In the genomic region with DNA sequence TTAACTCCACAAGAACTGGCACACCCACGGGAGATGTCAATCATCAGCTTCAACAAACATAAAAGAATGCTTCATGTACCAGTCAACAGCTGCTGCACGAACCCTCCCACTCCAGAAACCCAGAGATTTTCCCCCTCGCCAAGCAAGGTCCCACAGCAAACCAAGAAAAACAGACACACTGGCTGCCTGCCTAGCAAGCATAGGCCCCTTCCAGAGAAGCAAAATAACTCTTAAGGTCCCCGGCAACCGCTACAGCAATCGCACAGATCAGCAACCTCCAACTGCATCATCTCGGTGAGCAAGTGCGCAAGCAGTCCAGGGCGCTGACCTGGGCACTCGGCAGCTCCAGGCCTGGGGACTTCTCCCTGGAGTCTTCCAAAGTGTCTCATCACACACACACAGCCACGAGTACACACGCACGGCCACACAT, we compare ENCODE assay signal across 10 cellular contexts.
DNase-seq lines count a peak whose midpoint lies in the region; ATAC-seq and TF ChIP-seq lines count a peak whose summit lies in the region.
"Had no signal": no experiment of that assay in that cellular context is flagged by ENCODE, and none has a peak within 500 bp of the region (broad histone marks: within the 10 kb centered on the region; RNA-seq: fewer than 3 reads in every experiment).

No MANE protein-coding gene starts in this region.

- no peaks in the 10 kb centered on the region for H3K9me3 ChIP-seq in mesodermal cell (ENCODE audit: control insufficient read depth, low read length)
- no peaks in the 10 kb centered on the region for H3K9me3 ChIP-seq in suprapubic skin

- peak overlapping the region; percentile 68 for H3K27ac Mint-ChIP-seq in activated CD4-positive, alpha-beta T cell treated with anti-CD3 and anti-CD28 coated beads for 36 hours
- H3K27ac Mint-ChIP-seq in central memory CD8-positive, alpha-beta T cell (ENCODE audit: low read depth): peak overlapping the region; percentile 49

- H3K4me3 ChIP-seq in mesodermal cell (ENCODE audit: extremely low read depth, insufficient read depth, low read length, poor library complexity, severe bottlenecking) (no peak overlapping the region), suprapubic skin (no peak overlapping the region)

- peaks cover 18% of the 10 kb centered on the region for H3K4me1 Mint-ChIP-seq in activated CD4-positive, alpha-beta T cell treated with anti-CD3 and anti-CD28 coated beads for 36 hours
- H3K4me1 Mint-ChIP-seq in central memory CD8-positive, alpha-beta T cell: peaks cover 12% of the 10 kb centered on the region

- 87 to 94% methylated on average over 10 to 13 of the region's 13 CpGs for WGBS in mesodermal cell (ENCODE audit: insufficient coverage in 2 of 2), 2 experiments
- WGBS in suprapubic skin: 59% methylated on average over 13 of the region's 13 CpGs

- CTCF ChIA-PET in activated CD4-positive, alpha-beta T cell treated with anti-CD3 and anti-CD28 coated beads for 36 hours (lab: Charles Lee): interaction anchor here (0.6 to 2.4 kb wide), 8 partner anchors 12 to 221 kb away, joined by 3 to 11 read pairs (median 4); no protein-coding TSS in a partner anchor

- intact Hi-C loops in activated CD4-positive, alpha-beta T cell treated with anti-CD3 and anti-CD28 coated beads for 36 hours (cut with DNase I, micrococcal nuclease): no loop called here

- DNase-seq in activated CD4-positive, alpha-beta T cell treated with anti-CD3 and anti-CD28 coated beads for 36 hours: no peak
- no peak for DNase-seq in activated CD4-positive, alpha-beta T cell treated with anti-CD3 and anti-CD28 coated beads for 4 hours
- no peak for DNase-seq in central memory CD8-positive, alpha-beta T cell (ENCODE audit: low spot score in 2 of 2)
- no peak for DNase-seq in suprapubic skin (ENCODE audit: low spot score in 2 of 2)
- DNase-seq in activated CD4-positive, CD25-positive, alpha-beta regulatory T cell treated with anti-CD3 and anti-CD28 coated beads, Interleukin-2, amount 50 U/mL, for 72 hours: no peak
- DNase-seq in germinal center (ENCODE audit: low spot score): no peak
- DNase-seq: activated T-cell treated with anti-CD3 and anti-CD28 coated beads, Interleukin-2, amount 50 U/mL, for 48 hours; SHP77 had no signal

- POLR2A ChIA-PET in activated CD4-positive, alpha-beta T cell treated with anti-CD3 and anti-CD28 coated beads for 36 hours (lab: Charles Lee): no interaction called here

- no peak for ATAC-seq in activated CD4-positive, alpha-beta T cell treated with anti-CD3 and anti-CD28 coated beads for 36 hours
- ATAC-seq in central memory CD8-positive, alpha-beta T cell (replicated peaks; ENCODE audit: extremely low read depth, poor library complexity, severe bottlenecking): no peak
- no peak for ATAC-seq in GM18519 (IDR thresholded peaks at IDR 0.05; ENCODE audit: low FRiP score, unreplicated experiment)

- no peaks in the 10 kb centered on the region for H3K27me3 ChIP-seq in suprapubic skin

- peaks cover 48% of the 10 kb centered on the region for H3K36me3 Mint-ChIP-seq in activated CD4-positive, alpha-beta T cell treated with anti-CD3 and anti-CD28 coated beads for 36 hours (ENCODE audit: low read depth)
- peaks cover 45% of the 10 kb centered on the region for H3K36me3 Mint-ChIP-seq in central memory CD8-positive, alpha-beta T cell (ENCODE audit: insufficient read depth)

- peaks cover 26% of the 10 kb centered on the region for H3K4me1 ChIP-seq in mesodermal cell (ENCODE audit: control insufficient read depth, insufficient read depth, low read length, poor library complexity, severe bottlenecking)
- peaks cover 45% of the 10 kb centered on the region for H3K4me1 ChIP-seq in suprapubic skin

- H3K27me3 Mint-ChIP-seq in activated CD4-positive, alpha-beta T cell treated with anti-CD3 and anti-CD28 coated beads for 36 hours: no peaks in the 10 kb centered on the region
- no peaks in the 10 kb centered on the region for H3K27me3 Mint-ChIP-seq in central memory CD8-positive, alpha-beta T cell

- H3K36me3 ChIP-seq in mesodermal cell (ENCODE audit: control insufficient read depth, insufficient read depth, low read length) (peaks cover 85% of the 10 kb centered on the region), suprapubic skin (peaks cover 49% of the 10 kb centered on the region)

- no peak for TF ChIP-seq POLR2A in suprapubic skin (IDR thresholded peaks at IDR 0.05)

- TF ChIP-seq EP300 in suprapubic skin (IDR thresholded peaks at IDR 0.05): no peak

- H3K4me3 Mint-ChIP-seq in activated CD4-positive, alpha-beta T cell treated with anti-CD3 and anti-CD28 coated beads for 36 hours: no peak overlapping the region
- H3K4me3 Mint-ChIP-seq in central memory CD8-positive, alpha-beta T cell: no peak overlapping the region

- no peaks in the 10 kb centered on the region for H3K9me3 Mint-ChIP-seq in activated CD4-positive, alpha-beta T cell treated with anti-CD3 and anti-CD28 coated beads for 36 hours (ENCODE audit: low read depth)
- no peaks in the 10 kb centered on the region for H3K9me3 Mint-ChIP-seq in central memory CD8-positive, alpha-beta T cell

- H3K27ac ChIP-seq in mesodermal cell (ENCODE audit: low read depth, low read length, severe bottlenecking): peak overlapping the region; percentile 24
- peak overlapping the region; percentile 8 for H3K27ac ChIP-seq in suprapubic skin

- TF ChIP-seq CTCF in suprapubic skin (IDR thresholded peaks at IDR 0.05): no peak
